In the genomic region with DNA sequence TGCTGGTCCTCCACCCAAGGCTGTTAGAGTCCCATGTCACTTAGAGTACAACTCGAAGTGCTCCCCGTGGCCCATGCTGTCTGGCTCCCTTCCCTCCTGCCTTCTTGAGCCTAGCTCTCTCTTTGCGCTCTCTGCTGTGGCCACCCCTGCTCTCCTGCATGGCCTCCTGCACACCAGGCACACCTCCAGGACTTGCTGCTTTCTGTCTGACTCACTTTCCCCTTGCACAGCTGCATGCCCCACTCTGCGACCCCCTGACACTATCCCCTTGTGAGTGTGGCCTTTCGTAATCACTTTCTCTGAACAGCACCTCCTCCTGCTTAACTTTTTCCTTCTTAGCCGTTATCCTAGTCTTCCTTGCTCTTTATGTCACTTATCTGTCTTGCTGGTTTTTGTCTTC, we compare ENCODE assay signal across 26 cellular contexts.
DNase-seq lines count a peak whose midpoint lies in the region; ATAC-seq, FAIRE-seq and TF ChIP-seq lines count a peak whose summit lies in the region.
"Had no signal": no experiment of that assay in that cellular context is flagged by ENCODE, and none has a peak within 500 bp of the region (broad histone marks: within the 10 kb centered on the region; RNA-seq: fewer than 3 reads in every experiment).

No MANE protein-coding gene starts in this region.

- DNase-seq in HepG2 (ENCODE audit: low spot score): no peak
- DNase-seq in right lobe of liver: no peak
- peak; percentile 52 to 57 for DNase-seq in cardiac fibroblast (ENCODE audit: low read depth in 2 of 2)
- peak; percentile 28 for DNase-seq in fibroblast of villous mesenchyme (ENCODE audit: low read depth)
- DNase-seq in upper lobe of right lung: no peak
- no peak for DNase-seq in gastrocnemius medialis
- no peak for DNase-seq in T-helper 9 cell
- DNase-seq in mesothelial cell of epicardium (ENCODE audit: low spot score in 2 of 2, unreplicated experiment in 2 of 2): no peak
- DNase-seq: 8988T; activated CD8-positive, alpha-beta T cell treated with anti-CD3 and anti-CD28 coated beads for 36 hours; GDM1; hypothalamus; left ventricle myocardium superior; NCI-H1436; NCI-H446; NCI-H774; stimulated activated CD4-positive, alpha-beta T cell treated with anti-CD3 and anti-CD28 coated beads, Interleukin-1b, Interleukin-23, amount 100 ng/mL, for 48 hours; stimulated activated CD8-positive, alpha-beta memory T cell treated with anti-CD3 and anti-CD28 coated beads, Interleukin-4, amount 100 ng/mL, for 48 hours; stimulated activated naive CD8-positive, alpha-beta T cell treated with anti-CD3 and anti-CD28 coated beads, Interleukin-15, amount 100 ng/mL, for 72 hours; T-helper 17 cell had no signal

- H3K36me3 ChIP-seq in HepG2 (replicated peaks in 1 of 2; ENCODE audit: control insufficient read depth in 1 of 2, insufficient read depth in 2 of 2, low read length in 2 of 2) (no peaks in the 10 kb centered on the region), right lobe of liver (no peaks in the 10 kb centered on the region), upper lobe of right lung (no peaks in the 10 kb centered on the region), gastrocnemius medialis (no peaks in the 10 kb centered on the region)
- H3K36me3 ChIP-seq: ascending aorta had no signal

- CTCF ChIA-PET in HepG2 (lab: Yijun Ruan, JAX; ENCODE audit: low intra/inter-chr PET ratio, low total read pairs): no interaction called here

- in situ Hi-C loops in HepG2 (cut with HindIII; ENCODE audit: extremely low pct_ligation_motif_present, low pct_unique_long_range_greater_than_20kb): no loop called here
- in situ Hi-C loops in gastrocnemius medialis (cut with MboI; ENCODE audit: low sequenced_read_pairs in 4 of 4): loop anchor here in 2 of 4 donors (25.0 kb wide), 2 partner anchors 194 to 269 kb away; no protein-coding TSS in a partner anchor

- H3K27ac Mint-ChIP-seq in mesothelial cell of epicardium: no peak overlapping the region
- H3K27ac Mint-ChIP-seq: activated CD8-positive, alpha-beta T cell treated with anti-CD3 and anti-CD28 coated beads for 36 hours; activated naive CD8-positive, alpha-beta T cell; natural killer cell treated with Interleukin-12 subunit alpha and Interleukin-12 subunit beta and Interleukin-15 and Interleukin-18, amount 100 ng/mL, for 72 hours; T-helper 17 cell had no signal

- H3K9ac ChIP-seq in HepG2 (ENCODE audit: insufficient read depth, low read depth, low read length): no peak overlapping the region

- no peaks in the 10 kb centered on the region for H3K36me3 Mint-ChIP-seq in mesothelial cell of epicardium
- H3K36me3 Mint-ChIP-seq: activated naive CD8-positive, alpha-beta T cell; natural killer cell treated with Interleukin-12 subunit alpha and Interleukin-12 subunit beta and Interleukin-15 and Interleukin-18, amount 100 ng/mL, for 72 hours had no signal

- TF ChIP-seq RAD21 in HepG2 (CRISPR knock-in tag; IDR thresholded peaks at IDR 0.05): no peak

- peaks cover 0 to 4% of the 10 kb centered on the region in 2 experiments; a peak in 1 of 5 replicates for H3K27me3 ChIP-seq in HepG2 (ENCODE audit: control insufficient read depth in 1 of 2, insufficient read depth in 2 of 2, low read length in 2 of 2)
- no peaks in the 10 kb centered on the region for H3K27me3 ChIP-seq in right lobe of liver
- no peaks in the 10 kb centered on the region for H3K27me3 ChIP-seq in upper lobe of right lung
- no peaks in the 10 kb centered on the region for H3K27me3 ChIP-seq in gastrocnemius medialis
- H3K27me3 ChIP-seq: ascending aorta had no signal

- no peak overlapping the region for H3K4me2 ChIP-seq in HepG2 (ENCODE audit: low read depth, low read length)

- TF ChIP-seq CTCF in HepG2 (CRISPR knock-in tag; IDR thresholded peaks at IDR 0.05) (no peak), right lobe of liver (IDR thresholded peaks at IDR 0.05) (no peak), cardiac fibroblast (IDR thresholded peaks at IDR 0.05; ENCODE audit: low read depth, low read length) (no peak), fibroblast of villous mesenchyme (IDR thresholded peaks at IDR 0.05; ENCODE audit: insufficient read depth, low read depth, low read length) (no peak), upper lobe of right lung (IDR thresholded peaks at IDR 0.05) (no peak), gastrocnemius medialis (IDR thresholded peaks at IDR 0.05 in 4 of 5, conservative IDR thresholded peaks at IDR 0.05 in 1 of 5) (no peak), mesothelial cell of epicardium (IDR thresholded peaks at IDR 0.05; ENCODE audit: unreplicated experiment) (no peak)

- TF ChIP-seq POLR2A in HepG2 (IDR thresholded peaks at IDR 0.05; ENCODE audit: insufficient read depth in 1 of 2, low read depth in 2 of 2, low read length in 2 of 2) (no peak), right lobe of liver (IDR thresholded peaks at IDR 0.05) (no peak), gastrocnemius medialis (IDR thresholded peaks at IDR 0.05) (no peak)

- no TSS peak for BruUV-seq in HepG2 (replicated peaks; lab: Mats Ljungman, UMichigan)

- POLR2A ChIA-PET in HepG2 (lab: Yijun Ruan, JAX): no interaction called here

- H2AFZ ChIP-seq in HepG2 (ENCODE audit: low read length): no peak overlapping the region

- TF ChIP-seq EP300 in HepG2 (IDR thresholded peaks at IDR 0.05; ENCODE audit: low read depth in 2 of 2, low read length in 2 of 2) (no peak), HepG2 (CRISPR knock-in tag; IDR thresholded peaks at IDR 0.05; ENCODE audit: borderline replicate concordance) (no peak)

- H3K4me3 ChIP-seq in HepG2 (replicated peaks in 1 of 3; ENCODE audit: insufficient read depth in 1 of 3, low read depth in 2 of 3, low read length in 3 of 3) (no peak overlapping the region), right lobe of liver (no peak overlapping the region), cardiac fibroblast (replicated peaks in 1 of 2; ENCODE audit: low read depth in 2 of 2, low read length in 2 of 2) (no peak overlapping the region), fibroblast of villous mesenchyme (ENCODE audit: low read depth, low read length) (no peak overlapping the region), upper lobe of right lung (no peak overlapping the region), gastrocnemius medialis (no peak overlapping the region)
- H3K4me3 ChIP-seq: ascending aorta, smooth muscle cell had no signal

- intact Hi-C loops in HepG2 (cut with micrococcal nuclease; ENCODE audit: unreplicated experiment): no loop called here
- intact Hi-C loops in right lobe of liver (cut with DNase I): no loop called here
- intact Hi-C loops in upper lobe of right lung (cut with DNase I): no loop called here
- intact Hi-C loops in gastrocnemius medialis (cut with DNase I; ENCODE audit: low total_unique reads): no loop called here

- no peak for FAIRE-seq in HepG2 (lab: Jason Lieb, UNC)
- FAIRE-seq: GM19239 had no signal

- H3K27me3 Mint-ChIP-seq in mesothelial cell of epicardium (ENCODE audit: low read depth): no peaks in the 10 kb centered on the region

- H3K4me3 Mint-ChIP-seq in mesothelial cell of epicardium: no peak overlapping the region
- H3K4me3 Mint-ChIP-seq: activated CD8-positive, alpha-beta T cell treated with anti-CD3 and anti-CD28 coated beads for 36 hours; activated naive CD8-positive, alpha-beta T cell; natural killer cell treated with Interleukin-12 subunit alpha and Interleukin-12 subunit beta and Interleukin-15 and Interleukin-18, amount 100 ng/mL, for 72 hours; stimulated activated naive CD8-positive, alpha-beta T cell treated with anti-CD3 and anti-CD28 coated beads, Interleukin-15, amount 100 ng/mL, for 72 hours; T-helper 17 cell had no signal

- H3K4me1 ChIP-seq in HepG2 (ENCODE audit: insufficient read depth, low read length): no peaks in the 10 kb centered on the region
- H3K4me1 ChIP-seq in right lobe of liver: no peaks in the 10 kb centered on the region
- H3K4me1 ChIP-seq in upper lobe of right lung: no peaks in the 10 kb centered on the region
- no peaks in the 10 kb centered on the region for H3K4me1 ChIP-seq in gastrocnemius medialis
- H3K4me1 ChIP-seq: ascending aorta had no signal

- peaks cover 37% of the 10 kb centered on the region for H3K4me1 Mint-ChIP-seq in mesothelial cell of epicardium
- H3K4me1 Mint-ChIP-seq: stimulated activated naive CD8-positive, alpha-beta T cell treated with anti-CD3 and anti-CD28 coated beads, Interleukin-15, amount 100 ng/mL, for 72 hours had no signal

- 25% methylated on average over 6 of the region's 6 CpGs for WGBS in HepG2 (ENCODE audit: low lambda C conversion rate)
- WGBS in right lobe of liver (ENCODE audit: insufficient coverage, low coverage, low lambda C conversion rate, missing lambda C conversion rate): 60% methylated on average over 6 of the region's 6 CpGs

- no peak for ATAC-seq in HepG2
- no peak for ATAC-seq in right lobe of liver
- peak; percentile 9 for ATAC-seq in upper lobe of right lung
- ATAC-seq in gastrocnemius medialis: no peak
- ATAC-seq: activated CD8-positive, alpha-beta T cell treated with anti-CD3 and anti-CD28 coated beads for 36 hours; left ventricle myocardium superior; natural killer cell treated with Interleukin-12 subunit alpha and Interleukin-12 subunit beta and Interleukin-15 and Interleukin-18, amount 100 ng/mL, for 72 hours; SK-N-SH treated with all-trans-retinoic acid at 6 μM for 48 hours; stimulated activated naive CD8-positive, alpha-beta T cell treated with anti-CD3 and anti-CD28 coated beads, Interleukin-15, amount 100 ng/mL, for 72 hours; T-helper 17 cell had no signal

- no peaks in the 10 kb centered on the region for H3K9me3 Mint-ChIP-seq in mesothelial cell of epicardium
- H3K9me3 Mint-ChIP-seq: activated CD8-positive, alpha-beta T cell treated with anti-CD3 and anti-CD28 coated beads for 36 hours; natural killer cell treated with Interleukin-12 subunit alpha and Interleukin-12 subunit beta and Interleukin-15 and Interleukin-18, amount 100 ng/mL, for 72 hours; stimulated activated naive CD8-positive, alpha-beta T cell treated with anti-CD3 and anti-CD28 coated beads, Interleukin-15, amount 100 ng/mL, for 72 hours had no signal

- H3K79me2 ChIP-seq in HepG2 (ENCODE audit: insufficient read depth, low read length): no peaks in the 10 kb centered on the region

- H3K27ac ChIP-seq in HepG2 (ENCODE audit: extremely low read length, insufficient read depth, low read length): no peak overlapping the region
- no peak overlapping the region for H3K27ac ChIP-seq in right lobe of liver
- H3K27ac ChIP-seq in upper lobe of right lung: no peak overlapping the region
- no peak overlapping the region for H3K27ac ChIP-seq in gastrocnemius medialis
- H3K27ac ChIP-seq: ascending aorta had no signal

- no peaks in the 10 kb centered on the region for H4K20me1 ChIP-seq in HepG2 (ENCODE audit: insufficient read depth, low read length)

- no peaks in the 10 kb centered on the region for H3K9me3 ChIP-seq in HepG2 (ENCODE audit: low read length)
- H3K9me3 ChIP-seq in right lobe of liver: no peaks in the 10 kb centered on the region
- H3K9me3 ChIP-seq in upper lobe of right lung: no peaks in the 10 kb centered on the region
- no peaks in the 10 kb centered on the region for H3K9me3 ChIP-seq in gastrocnemius medialis
- H3K9me3 ChIP-seq: ascending aorta had no signal

TF ChIP-seq in HepG2, 621 proteins besides CTCF, POLR2A, EP300 and RAD21:
- TF ChIP-seq SMARCC2 (IDR thresholded peaks at IDR 0.05) (no peak), ZNF282 (IDR thresholded peaks at IDR 0.05; ENCODE audit: partially characterized antibody) (peak; percentile 17)

Comparison
In these comparisons a context has a peak if more than half of its experiments do, and no peak if none do; other contexts are left out.
1. DNase-seq: peak in cardiac fibroblast (2 of 2) and fibroblast of villous mesenchyme (single experiment); none in HepG2 (single experiment), right lobe of liver (0 of 3), upper lobe of right lung (single experiment), gastrocnemius medialis (0 of 2), T-helper 9 cell (single experiment) and mesothelial cell of epicardium (0 of 2).